In the genomic region with DNA sequence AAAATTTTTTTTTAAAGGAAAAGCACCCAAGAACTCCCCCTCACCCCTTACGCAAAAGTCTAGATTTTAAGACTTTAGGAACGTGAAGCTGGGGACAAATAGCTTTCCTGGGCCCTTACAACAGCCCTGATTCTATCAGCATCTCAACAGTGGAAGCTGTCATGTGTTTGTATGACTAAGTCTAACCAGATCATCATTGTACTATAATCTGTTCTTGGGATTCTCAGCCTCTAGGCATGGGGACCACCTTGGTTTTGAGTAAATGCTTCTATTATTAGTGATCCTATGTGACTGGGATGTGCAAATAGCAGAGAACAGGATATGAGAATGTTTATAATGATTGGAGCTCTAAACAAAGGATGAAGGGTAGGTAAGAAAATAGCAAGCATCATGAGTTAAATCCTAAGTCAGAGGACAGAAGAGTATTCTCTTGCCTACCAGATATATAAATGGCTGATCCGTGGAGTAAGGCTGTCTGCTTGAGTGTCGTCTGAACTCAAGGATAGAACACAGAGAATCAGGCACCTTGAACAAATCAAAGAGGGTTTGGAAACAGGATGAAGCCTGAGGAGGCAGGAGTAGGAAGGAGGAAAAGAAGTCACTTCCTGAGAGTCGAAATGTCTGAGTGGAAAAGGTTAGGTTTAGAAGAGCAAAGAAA, we compare ENCODE assay signal across 25 cellular contexts.
"Had no signal": no experiment of that assay in that cellular context is flagged by ENCODE, and none has a peak within 500 bp of the region (broad histone marks: within the 10 kb centered on the region; RNA-seq: fewer than 3 reads in every experiment).

No MANE protein-coding gene starts in this region.

- H3K36me3 ChIP-seq: ovary, prostate gland had no signal

- H3K4me3 Mint-ChIP-seq: activated naive CD8-positive, alpha-beta T cell treated with anti-CD3 and anti-CD28 coated beads, Interleukin-2, amount 50 U/mL, for 24 hours; activated T-cell treated with anti-CD3 and anti-CD28 coated beads, Interleukin-2, amount 50 U/mL, for 4 hours; brain; natural killer cell treated with Interleukin-12 subunit alpha and Interleukin-12 subunit beta and Interleukin-15 and Interleukin-18, amount 100 ng/mL, for 72 hours; stimulated activated naive CD8-positive, alpha-beta T cell treated with anti-CD3 and anti-CD28 coated beads, Interleukin-15, Interleukin-2, amounts not matched to agents 100 ng/mL and 50 ng/mL, for 24 hours; T-helper 1 cell treated with Interleukin-12 subunit alpha and Interleukin-12 subunit beta and Interleukin-4 antibody, amounts not matched to agents 30 μg/mL and 1 μg/mL, for 36 hours had no signal

- H3K27ac ChIP-seq: foreskin keratinocyte, hepatocyte, left ventricle myocardium inferior, neutrophil, ovary, prostate gland, tibial artery had no signal

- FAIRE-seq: endometrium had no signal

- H3K4me3 ChIP-seq: hepatocyte, left ventricle myocardium inferior, ovary, prostate gland, tibial artery had no signal

- H3K27me3 Mint-ChIP-seq: activated naive CD8-positive, alpha-beta T cell treated with anti-CD3 and anti-CD28 coated beads, Interleukin-2, amount 50 U/mL, for 24 hours; brain; natural killer cell treated with Interleukin-12 subunit alpha and Interleukin-12 subunit beta and Interleukin-15 and Interleukin-18, amount 100 ng/mL, for 72 hours; stimulated activated naive CD8-positive, alpha-beta T cell treated with anti-CD3 and anti-CD28 coated beads, Interleukin-15, Interleukin-2, amounts not matched to agents 100 ng/mL and 50 ng/mL, for 24 hours had no signal

- H3K27ac Mint-ChIP-seq: activated naive CD8-positive, alpha-beta T cell treated with anti-CD3 and anti-CD28 coated beads, Interleukin-2, amount 50 U/mL, for 24 hours; stimulated activated naive CD8-positive, alpha-beta T cell treated with anti-CD3 and anti-CD28 coated beads, Interleukin-15, Interleukin-2, amounts not matched to agents 100 ng/mL and 50 ng/mL, for 24 hours; T-helper 1 cell treated with Interleukin-12 subunit alpha and Interleukin-12 subunit beta and Interleukin-4 antibody, amounts not matched to agents 30 μg/mL and 1 μg/mL, for 36 hours had no signal

- H3K9me3 Mint-ChIP-seq: activated naive CD8-positive, alpha-beta T cell treated with anti-CD3 and anti-CD28 coated beads, Interleukin-2, amount 50 U/mL, for 24 hours; activated T-cell treated with anti-CD3 and anti-CD28 coated beads, Interleukin-2, amount 50 U/mL, for 4 hours; brain; natural killer cell treated with Interleukin-12 subunit alpha and Interleukin-12 subunit beta and Interleukin-15 and Interleukin-18, amount 100 ng/mL, for 72 hours; stimulated activated naive CD8-positive, alpha-beta T cell treated with anti-CD3 and anti-CD28 coated beads, Interleukin-15, Interleukin-2, amounts not matched to agents 100 ng/mL and 50 ng/mL, for 24 hours; T-helper 1 cell treated with Interleukin-12 subunit alpha and Interleukin-12 subunit beta and Interleukin-4 antibody, amounts not matched to agents 30 μg/mL and 1 μg/mL, for 36 hours had no signal

- H3K27me3 ChIP-seq: foreskin keratinocyte, hepatocyte, neutrophil, ovary, tibial artery had no signal

- DNase-seq: activated CD4-positive, alpha-beta T cell treated with anti-CD3 and anti-CD28 coated beads for 4 hours; activated CD4-positive, alpha-beta T cell treated with anti-CD3 and anti-CD28 coated beads, Interleukin-2, amount 50 U/mL, for 48 hours; activated CD4-positive, CD25-positive, alpha-beta regulatory T cell; activated CD8-positive, alpha-beta memory T cell treated with anti-CD3 and anti-CD28 coated beads, Interleukin-2, amount 50 U/mL, for 48 hours; activated effector memory CD4-positive, alpha-beta T cell treated with Interleukin-2 at 50 U/mL for 16 hours; activated naive CD4-positive, alpha-beta T cell treated with anti-CD3 and anti-CD28 coated beads, Interleukin-2, amount 50 U/mL, for 16 hours; activated naive CD8-positive, alpha-beta T cell treated with anti-CD3 and anti-CD28 coated beads, Interleukin-2, amount 50 U/mL, for 24 hours; activated T-cell treated with anti-CD3 and anti-CD28 coated beads, Interleukin-2, amount 50 U/mL, for 4 hours; anterior cingulate cortex; erythroblast; foreskin keratinocyte; left ventricle myocardium inferior; ovary; stimulated activated CD4-positive, alpha-beta T cell treated with anti-CD3 and anti-CD28 coated beads, Interleukin-12 subunit alpha, Interleukin-12 subunit beta, amount 100 ng/mL, for 4 hours; stimulated activated CD4-positive, alpha-beta T cell treated with anti-CD3 and anti-CD28 coated beads, Interleukin-4, amount 100 ng/mL, for 4 hours; T1000; tibial artery had no signal

- H3K9me3 ChIP-seq: left ventricle myocardium inferior, neutrophil, ovary, prostate gland, tibial artery had no signal

- H3K4me1 ChIP-seq: foreskin keratinocyte, prostate gland, tibial artery had no signal
